ENCODE assay signal across 1 cellular context in genomic region chr6:30102701-30103629, GRCh38.
TF ChIP-seq lines count a peak whose summit lies in the region.

No MANE protein-coding gene starts in this region.

TF ChIP-seq in HepG2, 621 proteins besides CTCF, POLR2A, EP300 and RAD21 (continued from another document and continues in another):
- TF ChIP-seq AHDC1 (CRISPR knock-in tag; IDR thresholded peaks at IDR 0.05; ENCODE audit: borderline replicate concordance) (no peak), HES4 (CRISPR knock-in tag; IDR thresholded peaks at IDR 0.05; ENCODE audit: borderline replicate concordance) (peak; percentile 67; the same call in 1 of the 2 replicates), FOXP1 (IDR thresholded peaks at IDR 0.05) (no peak), FOXP1 (CRISPR knock-in tag; IDR thresholded peaks at IDR 0.05) (peak; percentile 40; the same call in 1 of the 2 replicates), ZMYM4 (CRISPR knock-in tag; IDR thresholded peaks at IDR 0.05) (peak; percentile 61), ZBTB34 (CRISPR knock-in tag; IDR thresholded peaks at IDR 0.05) (0 out of 2 replicates have a peak, but pooled peaks have one; percentile 66), REL (CRISPR knock-in tag; conservative IDR thresholded peaks at IDR 0.05) (no peak), ZBTB39 (CRISPR knock-in tag; IDR thresholded peaks at IDR 0.05) (no peak), ZNF550 (CRISPR knock-in tag; IDR thresholded peaks at IDR 0.05; ENCODE audit: borderline replicate concordance) (no peak), CEBPZ (IDR thresholded peaks at IDR 0.05; ENCODE audit: low read length) (no peak), ZBTB25 (CRISPR knock-in tag; IDR thresholded peaks at IDR 0.05) (no peak), KAT8 (CRISPR knock-in tag; IDR thresholded peaks at IDR 0.05) (peak; percentile 72), RERE (CRISPR knock-in tag; IDR thresholded peaks at IDR 0.05; ENCODE audit: low read depth) (no peak), TAF15 (IDR thresholded peaks at IDR 0.05; ENCODE audit: low read depth, low read length, poor library complexity, severe bottlenecking) (no peak), ZNF598 (CRISPR knock-in tag; IDR thresholded peaks at IDR 0.05; ENCODE audit: borderline replicate concordance) (no peak), ATRX (CRISPR knock-in tag; IDR thresholded peaks at IDR 0.05; ENCODE audit: borderline replicate concordance) (no peak), ZNF570 (CRISPR knock-in tag; IDR thresholded peaks at IDR 0.05; ENCODE audit: borderline replicate concordance) (no peak), BHLHE40 (IDR thresholded peaks at IDR 0.05; ENCODE audit: low read length) (0 out of 2 replicates have a peak, but pooled peaks have one; percentile 11), TEAD3 (CRISPR knock-in tag; optimal IDR thresholded peaks at IDR 0.05; ENCODE audit: borderline replicate concordance) (peak; percentile 42), RBFOX2 (IDR thresholded peaks at IDR 0.05; ENCODE audit: low read depth, low read length) (no peak), BRD4 (CRISPR knock-in tag; IDR thresholded peaks at IDR 0.05) (no peak), AKAP8 (CRISPR knock-in tag; IDR thresholded peaks at IDR 0.05) (peak; percentile 59; the same call in 1 of the 2 replicates), FOSL2 (CRISPR knock-in tag; IDR thresholded peaks at IDR 0.05) (no peak), ZNF256 (CRISPR knock-in tag; conservative IDR thresholded peaks at IDR 0.05) (no peak), CHCHD3 (CRISPR knock-in tag; IDR thresholded peaks at IDR 0.05) (no peak), GATAD1 (CRISPR knock-in tag; IDR thresholded peaks at IDR 0.05) (peak; percentile 59), ZNF513 (CRISPR knock-in tag; conservative IDR thresholded peaks at IDR 0.05) (no peak; the same call in 1 of the 2 replicates), CERS6 (CRISPR knock-in tag; IDR thresholded peaks at IDR 0.05) (no peak), ZNF660 (CRISPR knock-in tag; IDR thresholded peaks at IDR 0.05; ENCODE audit: borderline replicate concordance, low read depth) (no peak), TBL1XR1 (IDR thresholded peaks at IDR 0.05; ENCODE audit: borderline replicate concordance, low read length, partially characterized antibody) (peak; percentile 25), ZNF17 (CRISPR knock-in tag; IDR thresholded peaks at IDR 0.05) (no peak), ZNF274 (CRISPR knock-in tag; IDR thresholded peaks at IDR 0.05) (no peak), ZBTB8A (CRISPR knock-in tag; IDR thresholded peaks at IDR 0.05; ENCODE audit: borderline replicate concordance, low read depth) (no peak; the same call in 1 of the 2 replicates), ZNF337 (CRISPR knock-in tag; IDR thresholded peaks at IDR 0.05; ENCODE audit: borderline replicate concordance, low read depth) (no peak), ZNF3 (CRISPR knock-in tag; IDR thresholded peaks at IDR 0.05) (no peak)
